Comparison of ENCODE assay signal across 19 cellular contexts in genomic region chr6:68976260-68976659, GRCh38.
DNase-seq lines count a peak whose midpoint lies in the region; ATAC-seq and TF ChIP-seq lines count a peak whose summit lies in the region.
"Had no signal": no experiment of that assay in that cellular context is flagged by ENCODE, and none has a peak within 500 bp of the region (broad histone marks: within the 10 kb centered on the region; RNA-seq: fewer than 3 reads in every experiment).

No MANE protein-coding gene starts in this region.

- in situ Hi-C loops in SK-MEL-5 (cut with HindIII; ENCODE audit: low pct_unique_long_range_greater_than_20kb, low sequenced_read_pairs) (no loop called here), GM13976 (cut with MboI; ENCODE audit: low sequenced_read_pairs, unreplicated experiment) (no loop called here)

- H2AFZ ChIP-seq in Karpas-422 (ENCODE audit: low read length) (no peak overlapping the region), neural progenitor cell (replicated peaks) (no peak overlapping the region)

- no peaks in the 10 kb centered on the region for H3K4me1 ChIP-seq in Karpas-422 (ENCODE audit: low read length)
- H3K4me1 ChIP-seq in neural progenitor cell: peaks cover 2% of the 10 kb centered on the region
- H3K4me1 ChIP-seq: esophagus squamous epithelium, upper lobe of right lung had no signal

- H3K36me3 ChIP-seq in Karpas-422 (ENCODE audit: insufficient read depth, low read length): no peaks in the 10 kb centered on the region
- no peaks in the 10 kb centered on the region for H3K36me3 ChIP-seq in neural progenitor cell
- H3K36me3 ChIP-seq: esophagus squamous epithelium, upper lobe of right lung had no signal

- H3K4me3 ChIP-seq in Karpas-422 (ENCODE audit: low read length): no peak overlapping the region
- H3K4me3 ChIP-seq in neural progenitor cell: no peak overlapping the region
- H3K4me3 ChIP-seq: esophagus squamous epithelium, upper lobe of right lung had no signal

- H3K9me3 ChIP-seq in Karpas-422 (ENCODE audit: low read length): no peaks in the 10 kb centered on the region
- no peaks in the 10 kb centered on the region for H3K9me3 ChIP-seq in neural progenitor cell (ENCODE audit: low read depth)
- H3K9me3 ChIP-seq: esophagus squamous epithelium, upper lobe of right lung had no signal

- H4K20me1 ChIP-seq in Karpas-422 (ENCODE audit: insufficient read depth, low read depth, low read length) (no peaks in the 10 kb centered on the region), neural progenitor cell (ENCODE audit: low read depth) (no peaks in the 10 kb centered on the region)

- no peak overlapping the region for H3K27ac Mint-ChIP-seq in neural progenitor cell
- H3K27ac Mint-ChIP-seq: activated naive CD4-positive, alpha-beta T cell treated with anti-CD3 and anti-CD28 coated beads, Interleukin-2, amount 10 ng/mL, durations not matched to agents 7 days and 5 days; stimulated activated naive CD8-positive, alpha-beta T cell treated with anti-CD3 and anti-CD28 coated beads, Interleukin-15, Interleukin-2, amounts not matched to agents 100 ng/mL and 50 ng/mL, for 24 hours had no signal

- H3F3A ChIP-seq in neural progenitor cell (ENCODE audit: low read depth): no peaks in the 10 kb centered on the region

- H3K27ac ChIP-seq in Karpas-422 (ENCODE audit: low read length): no peak overlapping the region
- no peak overlapping the region for H3K27ac ChIP-seq in neural progenitor cell
- H3K27ac ChIP-seq: esophagus squamous epithelium, upper lobe of right lung had no signal

- H3K27me3 ChIP-seq in Karpas-422 (ENCODE audit: low read length): no peaks in the 10 kb centered on the region
- H3K27me3 ChIP-seq in neural progenitor cell: no peaks in the 10 kb centered on the region
- H3K27me3 ChIP-seq: esophagus squamous epithelium, upper lobe of right lung had no signal

- no peaks in the 10 kb centered on the region for H3K9me2 ChIP-seq in Karpas-422 (replicated peaks; ENCODE audit: insufficient read depth, low read length)

- H3K9me3 Mint-ChIP-seq in neural progenitor cell: no peaks in the 10 kb centered on the region
- H3K9me3 Mint-ChIP-seq: activated naive CD4-positive, alpha-beta T cell treated with anti-CD3 and anti-CD28 coated beads, Interleukin-2, amount 10 ng/mL, durations not matched to agents 7 days and 5 days; stimulated activated naive CD8-positive, alpha-beta T cell treated with anti-CD3 and anti-CD28 coated beads, Interleukin-15, Interleukin-2, amounts not matched to agents 100 ng/mL and 50 ng/mL, for 24 hours had no signal

- no peak overlapping the region for H3K9ac ChIP-seq in Karpas-422 (ENCODE audit: low read length)
- H3K9ac ChIP-seq in neural progenitor cell: no peak overlapping the region

- H3K4me1 Mint-ChIP-seq in neural progenitor cell: peaks cover 5% of the 10 kb centered on the region
- H3K4me1 Mint-ChIP-seq: activated naive CD4-positive, alpha-beta T cell treated with anti-CD3 and anti-CD28 coated beads, Interleukin-2, amount 10 ng/mL, durations not matched to agents 7 days and 5 days had no signal

- H3K4me2 ChIP-seq in Karpas-422 (ENCODE audit: low read depth, low read length, poor library complexity, severe bottlenecking) (no peak overlapping the region), neural progenitor cell (no peak overlapping the region)

- no peaks in the 10 kb centered on the region for H3K79me2 ChIP-seq in Karpas-422 (ENCODE audit: low read length)
- no peaks in the 10 kb centered on the region for H3K79me2 ChIP-seq in neural progenitor cell (ENCODE audit: low read depth)

- no peaks in the 10 kb centered on the region for H3K36me3 Mint-ChIP-seq in neural progenitor cell
- H3K36me3 Mint-ChIP-seq: activated naive CD4-positive, alpha-beta T cell treated with anti-CD3 and anti-CD28 coated beads, Interleukin-2, amount 10 ng/mL, durations not matched to agents 7 days and 5 days had no signal

- ATAC-seq in HG02973 (IDR thresholded peaks at IDR 0.05; ENCODE audit: unreplicated experiment): no peak
- ATAC-seq: upper lobe of right lung had no signal

- no peaks in the 10 kb centered on the region for H3K27me3 Mint-ChIP-seq in neural progenitor cell (ENCODE audit: insufficient read depth, low read depth)
- H3K27me3 Mint-ChIP-seq: activated naive CD4-positive, alpha-beta T cell treated with anti-CD3 and anti-CD28 coated beads, Interleukin-2, amount 10 ng/mL, durations not matched to agents 7 days and 5 days; stimulated activated naive CD8-positive, alpha-beta T cell treated with anti-CD3 and anti-CD28 coated beads, Interleukin-15, Interleukin-2, amounts not matched to agents 100 ng/mL and 50 ng/mL, for 24 hours had no signal

- TF ChIP-seq CTCF in neural progenitor cell (IDR thresholded peaks at IDR 0.05) (peak; percentile 50), GM13976 (IDR thresholded peaks at IDR 0.05; ENCODE audit: borderline replicate concordance, control extremely low read depth, extremely low read depth, insufficient read depth, missing control alignments) (no peak)

- no peak overlapping the region for H3K4me3 Mint-ChIP-seq in neural progenitor cell
- H3K4me3 Mint-ChIP-seq: activated naive CD4-positive, alpha-beta T cell treated with anti-CD3 and anti-CD28 coated beads, Interleukin-2, amount 10 ng/mL, durations not matched to agents 7 days and 5 days; stimulated activated naive CD8-positive, alpha-beta T cell treated with anti-CD3 and anti-CD28 coated beads, Interleukin-15, Interleukin-2, amounts not matched to agents 100 ng/mL and 50 ng/mL, for 24 hours had no signal

- DNase-seq in DMS53 (lab: John Stamatoyannopoulos, UW) (peak; percentile 27), DMS53 treated with DMSO at 0.1 percent for 48 hours (lab: John Stamatoyannopoulos, UW; ENCODE audit: unreplicated experiment) (no peak), Karpas-422 (peak; percentile 55), SK-MEL-5 (ENCODE audit: low read depth, low spot score) (peak; percentile 48), neural progenitor cell (ENCODE audit: low spot score) (no peak), medulla oblongata (ENCODE audit: extremely low spot score) (no peak), GM13976 (ENCODE audit: low spot score) (no peak)
- DNase-seq: 8988T; activated CD4-positive, alpha-beta T cell treated with anti-CD3 and anti-CD28 coated beads for 4 hours; activated naive CD4-positive, alpha-beta T cell treated with anti-CD3 and anti-CD28 coated beads, Interleukin-2, amount 10 ng/mL, durations not matched to agents 7 days and 5 days; esophagus squamous epithelium; head of caudate nucleus; islet precursor cell; NCI-H1048; NCI-H524 treated with DMSO at 0.1 percent for 48 hours; retina; upper lobe of right lung had no signal

Comparison
In these comparisons a context has a peak if more than half of its experiments do, and no peak if none do; other contexts are left out.
1. DNase-seq: peak in DMS53 (single experiment), Karpas-422 (single experiment) and SK-MEL-5 (single experiment); none in DMS53 treated with DMSO at 0.1 percent for 48 hours (single experiment), neural progenitor cell (single experiment), medulla oblongata (single experiment) and GM13976 (single experiment).